12 cellular contexts compared by ENCODE assay signal in the genomic region with DNA sequence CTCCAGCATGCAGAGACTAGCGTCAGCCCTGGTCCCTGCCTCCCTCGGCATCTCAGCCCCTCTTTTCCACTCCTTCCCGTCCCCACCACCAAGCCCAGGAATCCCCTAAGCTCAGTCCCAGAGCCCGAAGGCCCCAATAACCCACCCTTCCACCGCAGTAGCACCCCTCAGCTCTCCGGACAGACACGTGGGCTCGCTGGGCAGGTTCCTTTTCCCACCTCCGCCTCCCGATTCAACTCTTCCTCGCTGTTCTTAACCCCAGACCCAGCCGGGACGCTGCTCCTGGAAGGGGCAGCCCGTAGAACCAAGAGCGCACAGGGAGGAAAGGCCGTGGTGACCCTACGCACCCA. TPM values are rescaled to one million over a fixed set of nuclear protein-coding genes. Genes with fewer than 3 reads are reported as not detected.
DNase-seq lines count a peak whose midpoint lies in the region; ATAC-seq, FAIRE-seq and TF ChIP-seq lines count a peak whose summit lies in the region.
"Had no signal": no experiment of that assay in that cellular context is flagged by ENCODE, and none has a peak within 500 bp of the region (broad histone marks: within the 10 kb centered on the region; RNA-seq: fewer than 3 reads in every experiment).

No MANE protein-coding gene starts in this region.

- 14% methylated on average over 17 of the region's 17 CpGs for WGBS in mesenchymal stem cell

- POLR2A ChIA-PET in T-cell (lab: Charles Lee) = no interaction called here

- intact Hi-C loops in Calu3 (cut with micrococcal nuclease; ENCODE audit: unreplicated experiment) = loop anchor here (5.0 kb wide), 1 partner anchor 43 kb away; no protein-coding TSS in a partner anchor
- intact Hi-C loops in kidney (cut with DNase I) = loop anchor here (10.0 kb wide), 1 partner anchor 95 kb away; no protein-coding TSS in a partner anchor

- H2BK12ac ChIP-seq in mesenchymal stem cell (ENCODE audit: low read length in 2 of 2) = no peak overlapping the region

- FAIRE-seq in kidney (lab: Jason Lieb, UNC) = no peak

- CTCF ChIA-PET in Calu3 (lab: Charles Lee) = interaction anchor here (0.7 to 4.3 kb wide), 12 partner anchors 11 to 95 kb away, joined by 3 to 52 read pairs (median 6); no protein-coding TSS in a partner anchor
- CTCF ChIA-PET in T-cell (lab: Charles Lee) = interaction anchor here (1.7 to 3.0 kb wide), 3 partner anchors 59 to 95 kb away, joined by 3 to 12 read pairs (median 11); no protein-coding TSS in a partner anchor

- H3K9ac ChIP-seq in kidney (ENCODE audit: low read length in 2 of 2) (peak overlapping the region; percentile 37 to 55), mesenchymal stem cell (ENCODE audit: low read length) (no peak overlapping the region)

- H3K14ac ChIP-seq in mesenchymal stem cell (ENCODE audit: low read length in 2 of 2) = no peak overlapping the region

- H3K27ac ChIP-seq in kidney (ENCODE audit: low read depth in 2 of 2, low read length in 2 of 2) = peak overlapping the region in 1 of 2 donors; percentile 71
- H3K27ac ChIP-seq in mesenchymal stem cell (ENCODE audit: low read length, poor library complexity, severe bottlenecking) = no peak overlapping the region

- no peak overlapping the region for H2AK5ac ChIP-seq in mesenchymal stem cell (ENCODE audit: low read length, severe bottlenecking)

- peaks cover 44% of the 10 kb centered on the region for H3K36me3 Mint-ChIP-seq in Calu3 (ENCODE audit: insufficient read depth, unreplicated experiment)
- no peaks in the 10 kb centered on the region for H3K36me3 Mint-ChIP-seq in T-cell
- H3K36me3 Mint-ChIP-seq: activated naive CD4-positive, alpha-beta T cell treated with anti-CD3 and anti-CD28 coated beads, Interleukin-2, amount 50 U/mL, for 72 hours had no signal

- H3K4me1 ChIP-seq in kidney (ENCODE audit: control insufficient read depth in 1 of 2, insufficient read depth in 1 of 2, low read depth in 1 of 2, low read length in 2 of 2) (peaks cover 6 to 14% of the 10 kb centered on the region in 2 donors), mesenchymal stem cell (ENCODE audit: control insufficient read depth, insufficient read depth, low read depth, low read length) (peaks cover 38% of the 10 kb centered on the region)

- H3K27me3 Mint-ChIP-seq in Calu3 (ENCODE audit: unreplicated experiment) (peaks cover 27% of the 10 kb centered on the region), T-cell (peaks cover 52 to 70% of the 10 kb centered on the region in 2 donors)

- no TSS peak for BruUV-seq in Calu3 (replicated peaks; lab: Mats Ljungman, UMichigan)

- no peaks in the 10 kb centered on the region for H3K79me1 ChIP-seq in mesenchymal stem cell (replicated peaks; ENCODE audit: low read length, poor library complexity, severe bottlenecking)

- TF ChIP-seq CTCF in Calu3 (IDR thresholded peaks at IDR 0.05; ENCODE audit: unreplicated experiment) (no peak), kidney (IDR thresholded peaks at IDR 0.05; ENCODE audit: borderline replicate concordance, extremely low read depth, insufficient read depth) (no peak)

- H3K9me3 Mint-ChIP-seq in Calu3 (ENCODE audit: low read depth, unreplicated experiment) (no peaks in the 10 kb centered on the region), T-cell (no peaks in the 10 kb centered on the region)
- H3K9me3 Mint-ChIP-seq: activated naive CD4-positive, alpha-beta T cell treated with anti-CD3 and anti-CD28 coated beads, Interleukin-2, amount 50 U/mL, for 72 hours had no signal

- H3K27ac Mint-ChIP-seq in Calu3 (ENCODE audit: unreplicated experiment) (peak overlapping the region; percentile 28), T-cell (no peak overlapping the region)
- H3K27ac Mint-ChIP-seq: activated naive CD4-positive, alpha-beta T cell treated with anti-CD3 and anti-CD28 coated beads, Interleukin-2, amount 50 U/mL, for 72 hours had no signal

- H2BK15ac ChIP-seq in mesenchymal stem cell (ENCODE audit: low read depth, poor library complexity, severe bottlenecking) = no peak overlapping the region

- H3K23ac ChIP-seq in mesenchymal stem cell (ENCODE audit: low read length in 2 of 2) = no peak overlapping the region

- peaks cover 85 to 86% of the 10 kb centered on the region in 2 experiments for H3K27me3 ChIP-seq in mesenchymal stem cell (ENCODE audit: control insufficient read depth in 1 of 2, insufficient read depth in 1 of 2, low read length in 2 of 2)

- H3K9me3 ChIP-seq in kidney (ENCODE audit: control insufficient read depth in 1 of 2, low read length in 2 of 2) (no peaks in the 10 kb centered on the region), mesenchymal stem cell (ENCODE audit: control insufficient read depth, low read length) (no peaks in the 10 kb centered on the region)

- H2AFZ ChIP-seq in mesenchymal stem cell (ENCODE audit: low read depth, low read length) = no peak overlapping the region

- H2BK120ac ChIP-seq in mesenchymal stem cell (ENCODE audit: low read depth, low read length) = no peak overlapping the region

- H3K4me3 Mint-ChIP-seq in Calu3 (ENCODE audit: low read depth, unreplicated experiment) = peak overlapping the region; percentile 76
- peak overlapping the region in 2 of 3 donors; percentile 47 to 70 for H3K4me3 Mint-ChIP-seq in T-cell

- H3K4me3 ChIP-seq in kidney (ENCODE audit: low read length in 2 of 2) (peak overlapping the region; percentile 63 to 64), mesenchymal stem cell (ENCODE audit: insufficient read depth in 1 of 2, low read depth in 1 of 2, low read length in 2 of 2) (no peak overlapping the region)

- H3K4me2 ChIP-seq in mesenchymal stem cell (ENCODE audit: low read length, poor library complexity, severe bottlenecking) = no peak overlapping the region

- H3K4me1 Mint-ChIP-seq in Calu3 (ENCODE audit: low read depth, unreplicated experiment) (peaks cover 36% of the 10 kb centered on the region), T-cell (peaks cover 16 to 32% (median 26%) of the 10 kb centered on the region in 3 donors)

- DNase-seq in Calu3 (peak; percentile 13), T-cell (no peak), kidney (no peak), retina (peak; percentile 40), HuH-7.5 (ENCODE audit: low spot score) (no peak), NCI-H2196 (lab: John Stamatoyannopoulos, UW; ENCODE audit: unreplicated experiment) (no peak), mesenchymal stem cell (no peak)
- DNase-seq: activated CD4-positive, alpha-beta T cell treated with anti-CD3 and anti-CD28 coated beads, Interleukin-2, amount 50 U/mL, for 4 hours; NCI-H748 treated with DMSO at 0.1 percent for 48 hours had no signal

- H3K18ac ChIP-seq in mesenchymal stem cell (ENCODE audit: low read depth in 1 of 2, low read length in 2 of 2) = no peak overlapping the region

- no peak for ATAC-seq in T-cell (replicated peaks in 1 of 4)
- ATAC-seq in GM18868 (IDR thresholded peaks at IDR 0.05; ENCODE audit: unreplicated experiment) = no peak
- ATAC-seq: activated naive CD4-positive, alpha-beta T cell treated with anti-CD3 and anti-CD28 coated beads, Interleukin-2, amount 50 U/mL, for 72 hours had no signal

- no peak overlapping the region for H2BK5ac ChIP-seq in mesenchymal stem cell (ENCODE audit: low read depth, low read length, poor library complexity, severe bottlenecking)

- H4K91ac ChIP-seq in mesenchymal stem cell (ENCODE audit: low read length) = no peak overlapping the region

- no peak overlapping the region for H4K8ac ChIP-seq in mesenchymal stem cell (ENCODE audit: low read length)

- peaks cover 0 to 3% of the 10 kb centered on the region in 2 donors for H3K36me3 ChIP-seq in kidney (ENCODE audit: control insufficient read depth in 1 of 2, insufficient read depth in 2 of 2, low read length in 2 of 2)
- H3K36me3 ChIP-seq in mesenchymal stem cell (ENCODE audit: control insufficient read depth in 1 of 2, insufficient read depth in 2 of 2, low read depth in 1 of 2, low read length in 2 of 2) = no peaks in the 10 kb centered on the region

- H3K4ac ChIP-seq in mesenchymal stem cell (ENCODE audit: low read depth in 1 of 2, low read length in 2 of 2) = no peak overlapping the region

RNA-seq across cellular contexts. Expression of gene IHH, which starts 1.4 kb away (rescaled TPM):
- 9.0 and 15.8 TPM in 2 replicates for total RNA-seq in Calu3 (2022)
- under 1 TPM in 2 of 5 donors, not detected in 3; 0.12 to 0.28 TPM for total RNA-seq in T-cell
- 0.88 TPM for total RNA-seq in kidney
- 3.1 TPM for polyA plus RNA-seq in kidney (ENCODE audit: insufficient read depth, low read depth, low replicate concordance)
- polyA plus RNA-seq in mesenchymal stem cell (2013, experiment 1 of 2) = not detected
- polyA plus RNA-seq in mesenchymal stem cell (2013, experiment 2 of 2) = not detected
- total RNA-seq: dermis blood vessel endothelial cell had no signal

RNA-seq across cellular contexts. Expression of gene CFAP65, which starts 18.0 kb away (rescaled TPM):
- 0.68 and 1.3 TPM in 2 replicates for total RNA-seq in Calu3 (2022)
- total RNA-seq in T-cell = under 1 TPM in 1 of 5 donors, not detected in 4; 0.16 TPM
- 2.0 TPM for total RNA-seq in kidney
- 0.73 TPM for polyA plus RNA-seq in kidney (ENCODE audit: insufficient read depth, low read depth, low replicate concordance)
- 0.01 TPM for polyA plus RNA-seq in mesenchymal stem cell (2013, experiment 1 of 2)
- polyA plus RNA-seq in mesenchymal stem cell (2013, experiment 2 of 2) = not detected
- total RNA-seq: activated naive CD4-positive, alpha-beta T cell treated with anti-CD3 and anti-CD28 coated beads, Interleukin-2, amount 50 U/mL, for 72 hours; dermis blood vessel endothelial cell had no signal

Comparison
In these comparisons a context has a peak if more than half of its experiments do, and no peak if none do; other contexts are left out.
1. DNase-seq: peak in Calu3 (single experiment) and retina (single experiment); none in T-cell (0 of 34), kidney (single experiment), HuH-7.5 (single experiment), NCI-H2196 (single experiment) and mesenchymal stem cell (single experiment).
2. H3K4me3 ChIP-seq: peak in kidney (2 of 2); none in mesenchymal stem cell (0 of 2).